ENCODE assay signal across 7 cellular contexts in the genomic region with DNA sequence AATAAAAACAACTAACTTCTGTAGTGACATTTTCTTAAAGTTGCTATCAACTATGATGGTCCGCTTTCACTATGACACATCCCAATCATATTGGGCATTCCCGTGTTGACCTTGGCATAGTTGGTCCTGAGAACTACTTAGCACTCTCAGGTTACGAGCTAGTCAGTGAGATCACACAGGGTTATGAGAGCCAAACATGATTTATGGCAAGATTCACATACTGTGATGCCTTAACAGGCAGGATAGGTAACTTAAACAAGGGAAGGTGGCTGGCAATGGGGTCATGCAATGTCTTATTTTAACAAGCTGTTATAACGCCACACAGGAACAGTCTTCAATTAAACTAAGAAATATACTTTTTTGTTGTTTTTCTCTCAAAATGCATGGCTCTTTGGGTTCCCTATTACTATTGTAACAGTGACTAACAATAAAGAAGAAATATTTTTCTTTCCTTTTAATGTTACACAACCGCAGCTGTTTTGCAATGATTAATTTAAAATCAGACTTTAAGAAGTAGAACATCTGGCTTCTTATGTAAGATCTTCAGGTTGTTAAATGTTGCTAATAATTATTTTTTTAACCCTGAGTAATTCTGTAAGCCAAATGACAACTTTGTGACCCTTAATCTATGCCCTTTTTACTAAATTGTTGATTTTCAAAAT. TPM values are rescaled to one million over a fixed set of nuclear protein-coding genes. Genes with fewer than 3 reads are reported as not detected.
DNase-seq lines count a peak whose midpoint lies in the region; ATAC-seq, FAIRE-seq and TF ChIP-seq lines count a peak whose summit lies in the region.
"Not testable (repeated sequence)": the region's sequence is repeated elsewhere in the genome, so short reads cannot be mapped to it uniquely, and the experiment has no call there.

No MANE protein-coding gene starts in this region.

- not testable (repeated sequence) for H3K9me3 ChIP-seq in RWPE2 (ENCODE audit: severe bottlenecking); osteoblast (ENCODE audit: low read depth, low read length)

- H4K20me1 ChIP-seq in osteoblast (ENCODE audit: insufficient read depth, low read length), result not testable (repeated sequence)

- FAIRE-seq in GM12891 (lab: Jason Lieb, UNC), result peak; percentile 58

- ATAC-seq in RWPE2 (ENCODE audit: low read depth), result peak; percentile 79

- not testable (repeated sequence) for H3K79me2 ChIP-seq in ACC112 (ENCODE audit: control insufficient read depth, insufficient read depth, low read length, unreplicated experiment); osteoblast (ENCODE audit: insufficient read depth, low read length)

- H2AFZ ChIP-seq in ACC112 (ENCODE audit: low read length, unreplicated experiment); osteoblast (ENCODE audit: low read length): not testable (repeated sequence)

- not testable (repeated sequence) for H3K4me1 ChIP-seq in ACC112 (ENCODE audit: control insufficient read depth, insufficient read depth, low read length, unreplicated experiment); RWPE2 (ENCODE audit: insufficient read depth, poor library complexity, severe bottlenecking); osteoblast (ENCODE audit: insufficient read depth, low read length)

- not testable (repeated sequence) for TF ChIP-seq POLR2A in GM12891 (IDR thresholded peaks at IDR 0.05; ENCODE audit: low read depth, low read length)

- not testable (repeated sequence) for DNase-seq in GM12891 (ENCODE audit: insufficient read length, low spot score); RWPE2 (ENCODE audit: low spot score); osteoblast (ENCODE audit: insufficient read length, low spot score, missing footprints)
- peak; percentile 36 for DNase-seq in LHCN-M2 (ENCODE audit: low read depth)
- DNase-seq in dedifferentiated amniotic fluid mesenchymal stem cell (ENCODE audit: extremely low spot score), result peak; percentile 19
- peak; percentile 58 for DNase-seq in fibroblast of villous mesenchyme (ENCODE audit: low read depth)

- H3K27me3 ChIP-seq in ACC112 (ENCODE audit: insufficient read depth, low read length); RWPE2 (ENCODE audit: insufficient read depth, poor library complexity, severe bottlenecking); osteoblast (ENCODE audit: insufficient read depth, low read length): not testable (repeated sequence)

- not testable (repeated sequence) for TF ChIP-seq CTCF in RWPE2 (IDR thresholded peaks at IDR 0.05; ENCODE audit: poor library complexity, severe bottlenecking); fibroblast of villous mesenchyme (IDR thresholded peaks at IDR 0.05; ENCODE audit: insufficient read depth, low read depth, low read length); osteoblast (IDR thresholded peaks at IDR 0.05; ENCODE audit: extremely low read depth, low read depth, low read length)

- peak overlapping the region; percentile 59 for H3K4me2 ChIP-seq in osteoblast (ENCODE audit: insufficient read depth, low read length)

- H3K4me3 ChIP-seq in ACC112 (ENCODE audit: low read depth, low read length); RWPE2 (ENCODE audit: severe bottlenecking); fibroblast of villous mesenchyme (ENCODE audit: low read depth, low read length); osteoblast (ENCODE audit: insufficient read depth, low read length): not testable (repeated sequence)

- H3K27ac ChIP-seq in ACC112 (ENCODE audit: low read depth, low read length) (peak overlapping the region; percentile 43; the same call in 1 of the 2 replicates), osteoblast (ENCODE audit: low read depth, low read length) (peak overlapping the region; percentile 24)
- H3K27ac ChIP-seq in RWPE2 (ENCODE audit: poor library complexity, severe bottlenecking), result not testable (repeated sequence)

- not testable (repeated sequence) for H3K36me3 ChIP-seq in ACC112 (ENCODE audit: insufficient read depth, low read length); RWPE2 (ENCODE audit: low read depth); osteoblast (ENCODE audit: insufficient read depth, low read length)

RNA-seq across cellular contexts. Expression of a gene that starts 33.8 kb away (rescaled TPM):
- 1.1 TPM for polyA plus RNA-seq in GM12891 (2012; ENCODE audit: low read depth, missing spikeins)
- total RNA-seq in LHCN-M2 (2014; rRNA removed), result 0.32 and 0.40 TPM in 2 replicates
- 0.35 TPM for polyA plus RNA-seq in LHCN-M2 (2012)
- total RNA-seq in fibroblast of villous mesenchyme, result 0.86 and 1.9 TPM in 2 replicates
- 2.2 and 2.4 TPM in 2 replicates for total RNA-seq in osteoblast
